In the genomic region with DNA sequence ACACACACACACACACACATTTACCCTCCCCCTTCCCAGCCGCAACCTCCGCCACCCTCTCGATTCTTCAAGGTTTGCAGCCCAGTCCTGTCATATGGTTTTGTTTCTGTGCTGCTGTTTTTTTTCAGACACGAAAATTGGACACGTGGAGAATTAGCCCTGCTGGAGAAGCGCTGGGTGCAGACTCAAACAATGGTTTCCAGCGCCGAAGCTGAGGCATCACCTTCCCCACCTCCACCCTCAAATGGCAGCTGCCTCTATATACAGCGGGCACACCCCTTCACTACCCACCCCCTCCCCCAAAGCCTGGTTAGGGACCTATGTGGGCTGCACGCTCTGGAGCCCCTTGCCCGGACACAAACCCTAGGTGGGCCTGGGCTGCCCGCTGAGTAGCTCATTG, we compare ENCODE assay signal across 9 cellular contexts.
DNase-seq lines count a peak whose midpoint lies in the region; TF ChIP-seq lines count a peak whose summit lies in the region.
"Had no signal": no experiment of that assay in that cellular context is flagged by ENCODE, and none has a peak within 500 bp of the region (broad histone marks: within the 10 kb centered on the region; RNA-seq: fewer than 3 reads in every experiment).

No MANE protein-coding gene starts in this region.

- H3K27ac Mint-ChIP-seq in activated T-cell treated with anti-CD3 and anti-CD28 coated beads, Interleukin-2, amount 50 U/mL, for 24 hours = no peak overlapping the region
- H3K27ac Mint-ChIP-seq in glutamatergic neuron (ENCODE audit: unreplicated experiment) = peak overlapping the region; percentile 64
- peak overlapping the region; percentile 62 for H3K27ac Mint-ChIP-seq in progenitor cell of endocrine pancreas

- peak overlapping the region in 1 of 2 experiments; percentile 95; a peak in 2 of 4 replicates for H3K27ac ChIP-seq in SK-N-SH (ENCODE audit: low read depth in 2 of 2, low read length in 1 of 2)

- peaks cover 75% of the 10 kb centered on the region for H3K27me3 Mint-ChIP-seq in activated T-cell treated with anti-CD3 and anti-CD28 coated beads, Interleukin-2, amount 50 U/mL, for 24 hours
- peaks cover 4% of the 10 kb centered on the region for H3K27me3 Mint-ChIP-seq in glutamatergic neuron (ENCODE audit: unreplicated experiment)
- peaks cover 54% of the 10 kb centered on the region for H3K27me3 Mint-ChIP-seq in progenitor cell of endocrine pancreas

- POLR2A ChIA-PET in SK-N-SH (lab: Yijun Ruan, JAX) = interaction anchor here (0.7 to 1.8 kb wide), 9 partner anchors 47 to 279 kb away, joined by 3 to 11 read pairs (median 3); partner anchors contain the start of gene BCOR

- H3K4me2 ChIP-seq in SK-N-SH = no peak overlapping the region

- no peaks in the 10 kb centered on the region for H3K9me3 Mint-ChIP-seq in activated T-cell treated with anti-CD3 and anti-CD28 coated beads, Interleukin-2, amount 50 U/mL, for 24 hours
- H3K9me3 Mint-ChIP-seq in glutamatergic neuron (ENCODE audit: unreplicated experiment) (peaks cover 6% of the 10 kb centered on the region), progenitor cell of endocrine pancreas (ENCODE audit: low read depth) (no peaks in the 10 kb centered on the region)

- H3K79me2 ChIP-seq in SK-N-SH (ENCODE audit: insufficient read depth) = no peaks in the 10 kb centered on the region

- no peaks in the 10 kb centered on the region for H3K36me3 Mint-ChIP-seq in activated T-cell treated with anti-CD3 and anti-CD28 coated beads, Interleukin-2, amount 50 U/mL, for 24 hours (ENCODE audit: low read depth)
- H3K36me3 Mint-ChIP-seq in glutamatergic neuron (ENCODE audit: unreplicated experiment) = no peaks in the 10 kb centered on the region
- H3K36me3 Mint-ChIP-seq in progenitor cell of endocrine pancreas (ENCODE audit: insufficient read depth) = no peaks in the 10 kb centered on the region

- H3K36me3 ChIP-seq in SK-N-SH (replicated peaks in 1 of 2; ENCODE audit: control insufficient read depth in 1 of 2, insufficient read depth in 2 of 2, low read length in 1 of 2) = no peaks in the 10 kb centered on the region

- H3K4me1 ChIP-seq in SK-N-SH (ENCODE audit: control insufficient read depth in 1 of 2, insufficient read depth in 2 of 2, low read depth in 1 of 2, low read length in 1 of 2) = peaks cover 0 to 36% of the 10 kb centered on the region in 2 experiments; a peak in 1 of 4 replicates

- TF ChIP-seq CTCF in SK-N-SH (IDR thresholded peaks at IDR 0.05) = no peak
- TF ChIP-seq CTCF in glutamatergic neuron (IDR thresholded peaks at IDR 0.05; ENCODE audit: partially characterized antibody, unreplicated experiment) = no peak
- TF ChIP-seq CTCF in progenitor cell of endocrine pancreas (IDR thresholded peaks at IDR 0.05; ENCODE audit: unreplicated experiment) = no peak

- no peak overlapping the region; a peak in 1 of 4 replicates for H3K4me3 ChIP-seq in SK-N-SH (ENCODE audit: low read depth in 2 of 2, low read length in 1 of 2)

- H3F3A ChIP-seq in SK-N-SH (replicated peaks; ENCODE audit: insufficient read depth) = no peaks in the 10 kb centered on the region

- no peaks in the 10 kb centered on the region for H3K9me2 ChIP-seq in SK-N-SH

- no peaks in the 10 kb centered on the region for H3K9me3 ChIP-seq in SK-N-SH

- peak in 1 of 2 experiments; percentile 55; a peak in 1 of 4 replicates for TF ChIP-seq EP300 in SK-N-SH (IDR thresholded peaks at IDR 0.05; ENCODE audit: borderline replicate concordance in 1 of 2, low read depth in 1 of 2, low read length in 1 of 2)

- peak; percentile 45 for DNase-seq in activated T-cell treated with anti-CD3 and anti-CD28 coated beads, Interleukin-2, amount 50 U/mL, for 24 hours
- DNase-seq in activated T-cell treated with anti-CD3 and anti-CD28 coated beads, Interleukin-2, amount 50 U/mL, for 1 hour = no peak
- DNase-seq in SK-N-SH (peak; percentile 66), glutamatergic neuron (no peak), progenitor cell of endocrine pancreas (ENCODE audit: low spot score, unreplicated experiment) (no peak), middle frontal gyrus (ENCODE audit: extremely low spot score, low spot score) (no peak), CD1c-positive myeloid dendritic cell (ENCODE audit: extremely low spot score) (no peak), NCI-H446 treated with DMSO at 0.1 percent for 48 hours (lab: John Stamatoyannopoulos, UW) (no peak)
- DNase-seq: NCI-H446 had no signal

- peak overlapping the region; percentile 25 for H3K4me3 Mint-ChIP-seq in activated T-cell treated with anti-CD3 and anti-CD28 coated beads, Interleukin-2, amount 50 U/mL, for 24 hours
- H3K4me3 Mint-ChIP-seq in glutamatergic neuron (ENCODE audit: unreplicated experiment) (peak overlapping the region; percentile 75), progenitor cell of endocrine pancreas (ENCODE audit: low read depth) (peak overlapping the region; percentile 61)

- no peak overlapping the region for H3K9ac ChIP-seq in SK-N-SH

- no peak for TF ChIP-seq RAD21 in SK-N-SH (IDR thresholded peaks at IDR 0.05; ENCODE audit: low read length)

- CTCF ChIA-PET in SK-N-SH (lab: Yijun Ruan, JAX) = interaction anchor here (0.7 to 1.1 kb wide), 4 partner anchors 60 to 279 kb away, joined by 3 to 5 read pairs (median 3); no protein-coding TSS in a partner anchor

- H3K27me3 ChIP-seq in SK-N-SH (ENCODE audit: insufficient read depth) = peaks cover 24% of the 10 kb centered on the region; the same call in 1 of the 2 replicates

- WGBS in SK-N-SH (ENCODE audit: low lambda C conversion rate) = 28% methylated on average over 9 of the region's 12 CpGs

- peaks cover 45% of the 10 kb centered on the region for H3K4me1 Mint-ChIP-seq in activated T-cell treated with anti-CD3 and anti-CD28 coated beads, Interleukin-2, amount 50 U/mL, for 24 hours (ENCODE audit: low read depth)
- H3K4me1 Mint-ChIP-seq in glutamatergic neuron (ENCODE audit: low read depth, unreplicated experiment) = peaks cover 14% of the 10 kb centered on the region
- peaks cover 13% of the 10 kb centered on the region for H3K4me1 Mint-ChIP-seq in progenitor cell of endocrine pancreas (ENCODE audit: low read depth)

- no peak overlapping the region for H2AFZ ChIP-seq in SK-N-SH (ENCODE audit: low read depth)

- no peaks in the 10 kb centered on the region for H4K20me1 ChIP-seq in SK-N-SH (ENCODE audit: insufficient read depth)

TF ChIP-seq in SK-N-SH, 30 proteins besides CTCF, POLR2A, EP300 and RAD21:
- peak; percentile 65; the same call in 1 of the 2 replicates for TF ChIP-seq MXI1 (IDR thresholded peaks at IDR 0.05; ENCODE audit: low read depth, low read length)
- no peak for TF ChIP-seq NRF1 (IDR thresholded peaks at IDR 0.05; ENCODE audit: low read depth, low read length)

Comparison
In these comparisons a context has a peak if more than half of its experiments do, and no peak if none do; other contexts are left out.
1. DNase-seq: peak in activated T-cell treated with anti-CD3 and anti-CD28 coated beads, Interleukin-2, amount 50 U/mL, for 24 hours (single experiment) and SK-N-SH (single experiment); none in activated T-cell treated with anti-CD3 and anti-CD28 coated beads, Interleukin-2, amount 50 U/mL, for 1 hour (single experiment), glutamatergic neuron (single experiment), progenitor cell of endocrine pancreas (single experiment), middle frontal gyrus (single experiment), CD1c-positive myeloid dendritic cell (single experiment) and NCI-H446 treated with DMSO at 0.1 percent for 48 hours (single experiment).
2. H3K4me3 Mint-ChIP-seq: peak in every context shown above with its lines; median percentile 75 in glutamatergic neuron; 61 in progenitor cell of endocrine pancreas; 25 in activated T-cell treated with anti-CD3 and anti-CD28 coated beads, Interleukin-2, amount 50 U/mL, for 24 hours.